14 cellular contexts compared by ENCODE assay signal in the genomic region with DNA sequence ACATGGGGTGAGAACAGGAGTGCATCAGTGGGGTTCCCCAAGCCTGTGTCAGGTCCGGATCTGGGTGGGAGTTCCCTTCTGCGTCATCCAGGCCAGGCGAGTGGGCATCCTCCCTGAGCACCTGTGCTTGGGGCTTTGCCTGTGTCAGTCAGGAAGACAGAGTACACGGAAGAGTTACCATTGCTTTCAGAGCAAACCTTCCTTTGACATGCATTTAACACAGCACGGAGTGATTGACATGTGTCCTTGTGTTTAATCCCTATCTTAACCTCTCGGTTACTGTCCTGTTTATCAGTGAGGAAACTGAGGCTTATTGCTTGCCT. TPM values are rescaled to one million over a fixed set of nuclear protein-coding genes. Genes with fewer than 3 reads are reported as not detected.
DNase-seq lines count a peak whose midpoint lies in the region; ATAC-seq and TF ChIP-seq lines count a peak whose summit lies in the region.
"Had no signal": no experiment of that assay in that cellular context is flagged by ENCODE, and none has a peak within 500 bp of the region (broad histone marks: within the 10 kb centered on the region; RNA-seq: fewer than 3 reads in every experiment).

No MANE protein-coding gene starts in this region.

- H3K9me3 ChIP-seq in transverse colon = no peaks in the 10 kb centered on the region
- H3K9me3 ChIP-seq in naive thymus-derived CD4-positive, alpha-beta T cell (ENCODE audit: control insufficient read depth in 2 of 3, low read length in 3 of 3) = no peaks in the 10 kb centered on the region

- no peak overlapping the region for H3K4me3 Mint-ChIP-seq in activated CD4-positive, alpha-beta T cell treated with anti-CD3 and anti-CD28 coated beads, Interleukin-2, amount 10 ng/mL, durations not matched to agents 24 days and 14 days
- peak overlapping the region; percentile 89 for H3K4me3 Mint-ChIP-seq in natural killer cell treated with Interleukin-12 subunit alpha and Interleukin-12 subunit beta and Interleukin-15 and Interleukin-18, amount 100 ng/mL, for 72 hours
- peak overlapping the region in 1 of 10 donors; percentile 41 for H3K4me3 Mint-ChIP-seq in naive thymus-derived CD4-positive, alpha-beta T cell
- H3K4me3 Mint-ChIP-seq: activated naive CD8-positive, alpha-beta T cell treated with anti-CD3 and anti-CD28 coated beads, Interleukin-2, amount 50 U/mL, for 24 hours; T-helper 2 cell treated with Interferon-gamma antibody and Interleukin-4, amounts not matched to agents 5 μg/mL and 100 μg/mL, for 36 hours had no signal

- POLR2A ChIA-PET in naive thymus-derived CD4-positive, alpha-beta T cell (lab: Charles Lee) = no interaction called here

- peak overlapping the region; percentile 4 for H3K27ac Mint-ChIP-seq in activated CD4-positive, alpha-beta T cell treated with anti-CD3 and anti-CD28 coated beads, Interleukin-2, amount 10 ng/mL, durations not matched to agents 24 days and 14 days
- H3K27ac Mint-ChIP-seq in natural killer cell treated with Interleukin-12 subunit alpha and Interleukin-12 subunit beta and Interleukin-15 and Interleukin-18, amount 100 ng/mL, for 72 hours = peak overlapping the region; percentile 91 to 98
- H3K27ac Mint-ChIP-seq in naive thymus-derived CD4-positive, alpha-beta T cell = no peak overlapping the region
- H3K27ac Mint-ChIP-seq: activated naive CD8-positive, alpha-beta T cell treated with anti-CD3 and anti-CD28 coated beads, Interleukin-2, amount 50 U/mL, for 24 hours; T-helper 2 cell treated with Interferon-gamma antibody and Interleukin-4, amounts not matched to agents 5 μg/mL and 100 μg/mL, for 36 hours had no signal

- H3K4me1 ChIP-seq in transverse colon = peaks cover 48 to 100% (median 97%) of the 10 kb centered on the region in 4 donors
- H3K4me1 ChIP-seq in naive thymus-derived CD4-positive, alpha-beta T cell (ENCODE audit: control insufficient read depth in 2 of 2, insufficient read depth in 2 of 2, low read length in 2 of 2) = peaks cover 10 to 61% of the 10 kb centered on the region in 2 donors

- H3K27ac ChIP-seq in dorsolateral prefrontal cortex (peak overlapping the region in 56 of 59 donors; percentile 19 to 94 (median 81)), transverse colon (peak overlapping the region; percentile 87 to 94 (median 92))
- H3K27ac ChIP-seq in naive thymus-derived CD4-positive, alpha-beta T cell (ENCODE audit: low read depth, low read length) = no peak overlapping the region

- peaks cover 12% of the 10 kb centered on the region for H3K36me3 Mint-ChIP-seq in activated CD4-positive, alpha-beta T cell treated with anti-CD3 and anti-CD28 coated beads, Interleukin-2, amount 10 ng/mL, durations not matched to agents 24 days and 14 days (ENCODE audit: low read depth)
- H3K36me3 Mint-ChIP-seq in natural killer cell treated with Interleukin-12 subunit alpha and Interleukin-12 subunit beta and Interleukin-15 and Interleukin-18, amount 100 ng/mL, for 72 hours = no peaks in the 10 kb centered on the region
- H3K36me3 Mint-ChIP-seq in naive thymus-derived CD4-positive, alpha-beta T cell = peaks cover 0 to 12% (median 0%) of the 10 kb centered on the region in 5 donors

- no peak for TF ChIP-seq POLR2A in transverse colon (IDR thresholded peaks at IDR 0.05)

- CTCF ChIA-PET in naive thymus-derived CD4-positive, alpha-beta T cell (lab: Charles Lee) = no interaction called here

- no peaks in the 10 kb centered on the region for H3K27me3 ChIP-seq in dorsolateral prefrontal cortex
- H3K27me3 ChIP-seq in transverse colon = no peaks in the 10 kb centered on the region
- no peaks in the 10 kb centered on the region for H3K27me3 ChIP-seq in naive thymus-derived CD4-positive, alpha-beta T cell (ENCODE audit: control insufficient read depth in 2 of 2, insufficient read depth in 2 of 2, low read length in 2 of 2)

- H3K27me3 Mint-ChIP-seq in activated CD4-positive, alpha-beta T cell treated with anti-CD3 and anti-CD28 coated beads, Interleukin-2, amount 10 ng/mL, durations not matched to agents 24 days and 14 days = no peaks in the 10 kb centered on the region
- H3K27me3 Mint-ChIP-seq in natural killer cell treated with Interleukin-12 subunit alpha and Interleukin-12 subunit beta and Interleukin-15 and Interleukin-18, amount 100 ng/mL, for 72 hours = no peaks in the 10 kb centered on the region
- H3K27me3 Mint-ChIP-seq in naive thymus-derived CD4-positive, alpha-beta T cell = no peaks in the 10 kb centered on the region
- H3K27me3 Mint-ChIP-seq: activated naive CD8-positive, alpha-beta T cell treated with anti-CD3 and anti-CD28 coated beads, Interleukin-2, amount 50 U/mL, for 24 hours had no signal

- no peaks in the 10 kb centered on the region for H3K9me3 Mint-ChIP-seq in activated CD4-positive, alpha-beta T cell treated with anti-CD3 and anti-CD28 coated beads, Interleukin-2, amount 10 ng/mL, durations not matched to agents 24 days and 14 days
- H3K9me3 Mint-ChIP-seq in natural killer cell treated with Interleukin-12 subunit alpha and Interleukin-12 subunit beta and Interleukin-15 and Interleukin-18, amount 100 ng/mL, for 72 hours = no peaks in the 10 kb centered on the region
- no peaks in the 10 kb centered on the region for H3K9me3 Mint-ChIP-seq in naive thymus-derived CD4-positive, alpha-beta T cell
- H3K9me3 Mint-ChIP-seq: activated naive CD8-positive, alpha-beta T cell treated with anti-CD3 and anti-CD28 coated beads, Interleukin-2, amount 50 U/mL, for 24 hours; T-helper 2 cell treated with Interferon-gamma antibody and Interleukin-4, amounts not matched to agents 5 μg/mL and 100 μg/mL, for 36 hours had no signal

- in situ Hi-C loops in transverse colon (cut with MboI; ENCODE audit: low pct_ligation_motif_present in 1 of 4, low pct_unique_long_range_greater_than_20kb in 1 of 4, low sequenced_read_pairs in 3 of 4) = no loop called here

- H3K4me3 ChIP-seq in dorsolateral prefrontal cortex (peak overlapping the region in 1 of 59 donors; percentile 2), transverse colon (no peak overlapping the region)
- H3K4me3 ChIP-seq in naive thymus-derived CD4-positive, alpha-beta T cell (ENCODE audit: low read length) = no peak overlapping the region
- H3K4me3 ChIP-seq: GM12878 had no signal

- TF ChIP-seq CTCF in dorsolateral prefrontal cortex (IDR thresholded peaks at IDR 0.05 in 54 of 56, conservative IDR thresholded peaks at IDR 0.05 in 2 of 56; ENCODE audit: low read depth in 1 of 56, partially characterized antibody in 56 of 56) (no peak), transverse colon (IDR thresholded peaks at IDR 0.05) (no peak)

- no peak for TF ChIP-seq EP300 in transverse colon (IDR thresholded peaks at IDR 0.05; ENCODE audit: low read depth)

- DNase-seq in activated CD4-positive, alpha-beta T cell treated with anti-CD3 and anti-CD28 coated beads, Interleukin-2, amount 10 ng/mL, durations not matched to agents 24 days and 14 days = no peak
- no peak for DNase-seq in activated CD4-positive, alpha-beta T cell treated with anti-CD3 and anti-CD28 coated beads for 48 hours
- DNase-seq in dorsolateral prefrontal cortex (no peak), transverse colon (no peak), activated gamma-delta T cell (lab: John Stamatoyannopoulos, UW) (no peak), NCI-H69 (lab: John Stamatoyannopoulos, UW) (no peak)
- no peak for DNase-seq in natural killer cell treated with Interleukin-12 subunit alpha and Interleukin-12 subunit beta and Interleukin-15 and Interleukin-18, amount 100 ng/mL, for 72 hours (ENCODE audit: low spot score)
- no peak for DNase-seq in naive thymus-derived CD4-positive, alpha-beta T cell
- DNase-seq: activated naive CD8-positive, alpha-beta T cell treated with anti-CD3 and anti-CD28 coated beads, Interleukin-2, amount 50 U/mL, for 24 hours; NCI-H2081; stimulated activated CD4-positive, alpha-beta T cell treated with anti-CD3 and anti-CD28 coated beads, Interleukin-15, amount 100 ng/mL, for 24 hours had no signal

- 94 to 100% methylated on average over 2 to 6 of the region's 6 CpGs for WGBS in transverse colon (ENCODE audit: low coverage in 1 of 2), 2 donors

- H3K4me1 Mint-ChIP-seq in activated CD4-positive, alpha-beta T cell treated with anti-CD3 and anti-CD28 coated beads, Interleukin-2, amount 10 ng/mL, durations not matched to agents 24 days and 14 days = peaks cover 68% of the 10 kb centered on the region
- peaks cover 78 to 79% of the 10 kb centered on the region in 2 donors for H3K4me1 Mint-ChIP-seq in natural killer cell treated with Interleukin-12 subunit alpha and Interleukin-12 subunit beta and Interleukin-15 and Interleukin-18, amount 100 ng/mL, for 72 hours (ENCODE audit: low read depth in 2 of 2)
- peaks cover 0 to 70% (median 23%) of the 10 kb centered on the region in 7 donors for H3K4me1 Mint-ChIP-seq in naive thymus-derived CD4-positive, alpha-beta T cell

- H3K36me3 ChIP-seq in transverse colon = no peaks in the 10 kb centered on the region
- peaks cover 0 to 18% (median 0%) of the 10 kb centered on the region in 3 experiments for H3K36me3 ChIP-seq in naive thymus-derived CD4-positive, alpha-beta T cell (ENCODE audit: control insufficient read depth in 2 of 3, insufficient read depth in 3 of 3, low read length in 3 of 3)

- ATAC-seq in natural killer cell treated with Interleukin-12 subunit alpha and Interleukin-12 subunit beta and Interleukin-15 and Interleukin-18, amount 100 ng/mL, for 72 hours = no peak
- no peak for ATAC-seq in naive thymus-derived CD4-positive, alpha-beta T cell
- ATAC-seq: activated naive CD8-positive, alpha-beta T cell treated with anti-CD3 and anti-CD28 coated beads, Interleukin-2, amount 50 U/mL, for 24 hours; GM12878 had no signal

- intact Hi-C loops in activated CD4-positive, alpha-beta T cell treated with anti-CD3 and anti-CD28 coated beads, Interleukin-2, amount 10 ng/mL, durations not matched to agents 24 days and 14 days (cut with micrococcal nuclease) = no loop called here
- intact Hi-C loops in dorsolateral prefrontal cortex (cut with DNase I) = no loop called here
- intact Hi-C loops in transverse colon (cut with DNase I; ENCODE audit: low total_unique reads) = no loop called here
- intact Hi-C loops in naive thymus-derived CD4-positive, alpha-beta T cell (cut with micrococcal nuclease) = loop anchor here in 1 of 2 donors (5.0 kb wide), 1 partner anchor 39 kb away; no protein-coding TSS in a partner anchor

RNA-seq across cellular contexts. Expression of gene CAPN12, which starts 47.6 kb away (rescaled TPM):
- total RNA-seq in activated CD4-positive, alpha-beta T cell treated with anti-CD3 and anti-CD28 coated beads, Interleukin-2, amount 10 ng/mL, durations not matched to agents 24 days and 14 days = 3.2 and 3.5 TPM in 2 replicates
- total RNA-seq in dorsolateral prefrontal cortex (1 to 10 TPM in 55 of 120 experiments, under 1 TPM in 32, not detected in 33; 0.19 to 3.0 (median 1.2) TPM), transverse colon (10 to 100 TPM in 2 of 4 donors, 1 to 10 TPM in 1, not detected in 1; 2.6 to 44.8 (median 14.4) TPM)
- total RNA-seq in natural killer cell treated with Interleukin-12 subunit alpha and Interleukin-12 subunit beta and Interleukin-15 and Interleukin-18, amount 100 ng/mL, for 72 hours = 10 to 100 TPM in 1 of 2 donors, 1 to 10 TPM in 1; 3.6 to 10.4 TPM
- 1 to 10 TPM; 2.5 to 5.1 (median 2.7) TPM for total RNA-seq in naive thymus-derived CD4-positive, alpha-beta T cell
- under 1 TPM in 1 of 2 donors, not detected in 1; 0.84 TPM for polyA plus RNA-seq in naive thymus-derived CD4-positive, alpha-beta T cell
- total RNA-seq: A172 had no signal

RNA-seq across cellular contexts. Expression of gene ACTN4, which starts 49.2 kb away (rescaled TPM):
- 243 and 257 TPM in 2 replicates for total RNA-seq in activated CD4-positive, alpha-beta T cell treated with anti-CD3 and anti-CD28 coated beads, Interleukin-2, amount 10 ng/mL, durations not matched to agents 24 days and 14 days
- total RNA-seq in dorsolateral prefrontal cortex (100 to 1,000 TPM; 271 to 539 (median 377) TPM), transverse colon (1,000 to 10,000 TPM in 1 of 4 donors, 100 to 1,000 TPM in 3; 458 to 1,080 (median 723) TPM)
- 100 to 1,000 TPM; 342 to 574 TPM for total RNA-seq in natural killer cell treated with Interleukin-12 subunit alpha and Interleukin-12 subunit beta and Interleukin-15 and Interleukin-18, amount 100 ng/mL, for 72 hours
- total RNA-seq in naive thymus-derived CD4-positive, alpha-beta T cell = 100 to 1,000 TPM in 2 of 5 experiments, 10 to 100 TPM in 3; 49.2 to 355 (median 54.4) TPM
- 1 to 10 TPM; 2.8 to 3.9 TPM for polyA plus RNA-seq in naive thymus-derived CD4-positive, alpha-beta T cell

Comparison
In these comparisons a context has a peak if more than half of its experiments do, and no peak if none do; other contexts are left out.
1. H3K27ac Mint-ChIP-seq: peak in activated CD4-positive, alpha-beta T cell treated with anti-CD3 and anti-CD28 coated beads, Interleukin-2, amount 10 ng/mL, durations not matched to agents 24 days and 14 days (single experiment) and natural killer cell treated with Interleukin-12 subunit alpha and Interleukin-12 subunit beta and Interleukin-15 and Interleukin-18, amount 100 ng/mL, for 72 hours (2 of 2); none in naive thymus-derived CD4-positive, alpha-beta T cell (0 of 9).